ENCODE assay signal across 16 cellular contexts in the genomic region with DNA sequence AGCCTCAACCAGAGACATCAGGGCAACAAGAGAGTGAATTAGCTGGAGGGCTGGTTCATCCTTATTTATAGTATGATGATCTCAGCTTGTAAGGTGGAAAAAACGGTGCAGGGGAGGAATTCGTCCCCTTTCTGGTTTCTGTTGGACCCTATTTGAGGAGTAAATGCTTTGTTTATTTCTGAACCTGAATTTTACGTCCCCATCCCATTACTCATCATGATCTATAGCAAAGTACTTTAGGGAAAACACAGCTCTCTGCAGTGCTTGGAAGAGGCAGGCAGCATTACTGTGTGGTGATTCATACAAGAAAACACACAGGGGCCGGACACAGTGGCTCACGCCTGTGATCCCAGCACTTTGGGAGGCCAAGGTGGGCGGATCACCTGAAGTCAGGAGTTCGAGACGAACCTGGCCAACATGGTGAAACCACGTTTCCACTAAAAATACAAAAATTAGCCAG. TPM values are rescaled to one million over a fixed set of nuclear protein-coding genes. Genes with fewer than 3 reads are reported as not detected.
DNase-seq lines count a peak whose midpoint lies in the region; ATAC-seq and TF ChIP-seq lines count a peak whose summit lies in the region.
"Had no signal": no experiment of that assay in that cellular context is flagged by ENCODE, and none has a peak within 500 bp of the region (broad histone marks: within the 10 kb centered on the region; RNA-seq: fewer than 3 reads in every experiment).

No MANE protein-coding gene starts in this region.

- TF ChIP-seq POLR2A in heart left ventricle (IDR thresholded peaks at IDR 0.05) (no peak), body of pancreas (IDR thresholded peaks at IDR 0.05) (no peak)

- no peak for DNase-seq in heart left ventricle
- DNase-seq in left ventricle myocardium inferior: no peak
- peak; percentile 14 to 73 for DNase-seq in ascending aorta (ENCODE audit: low spot score in 2 of 2)
- DNase-seq in iris pigment epithelial cell (ENCODE audit: low read depth): peak; percentile 97
- no peak for DNase-seq in stimulated activated CD4-positive, alpha-beta T cell treated with anti-CD3 and anti-CD28 coated beads, Interleukin-1b, Interleukin-23, amount 100 ng/mL, for 48 hours
- DNase-seq in NCI-H2227 (lab: John Stamatoyannopoulos, UW; ENCODE audit: unreplicated experiment): no peak
- DNase-seq in body of pancreas: no peak
- DNase-seq: GDM1; KG1; left cardiac atrium; NCI-H2171; PC-9; stimulated activated CD4-positive, alpha-beta T cell treated with anti-CD3 and anti-CD28 coated beads, Interleukin-2, amount 100 ng/mL, for 24 hours; stimulated activated naive CD8-positive, alpha-beta T cell treated with anti-CD3 and anti-CD28 coated beads, Interleukin-15, Interleukin-2, amounts not matched to agents 100 U/mL and 50 U/mL, for 24 hours had no signal

- TF ChIP-seq CTCF in heart left ventricle (IDR thresholded peaks at IDR 0.05) (no peak), left ventricle myocardium inferior (IDR thresholded peaks at IDR 0.05; ENCODE audit: borderline replicate concordance) (no peak), ascending aorta (IDR thresholded peaks at IDR 0.05) (no peak), body of pancreas (IDR thresholded peaks at IDR 0.05) (no peak)

- intact Hi-C loops in heart left ventricle (cut with DNase I) (loop anchor here in 2 of 10 donors (10.0 kb wide), 2 partner anchors 106 to 184 kb away; no protein-coding TSS in a partner anchor), left ventricle myocardium inferior (cut with micrococcal nuclease) (no loop called here), ascending aorta (cut with DNase I) (loop anchor here (2.0 to 10.0 kb wide), 2 partner anchors 18 to 324 kb away; no protein-coding TSS in a partner anchor), body of pancreas (cut with DNase I) (no loop called here)

- ATAC-seq in heart left ventricle: peak in 3 of 4 donors; percentile 42 to 59 (median 42)
- no peak for ATAC-seq in HG03095 (IDR thresholded peaks at IDR 0.05; ENCODE audit: unreplicated experiment)
- ATAC-seq in body of pancreas: no peak
- ATAC-seq: stimulated activated naive CD8-positive, alpha-beta T cell treated with anti-CD3 and anti-CD28 coated beads, Interleukin-15, Interleukin-2, amounts not matched to agents 100 U/mL and 50 U/mL, for 24 hours had no signal

- H3K4me3 ChIP-seq in heart left ventricle (no peak overlapping the region), left ventricle myocardium inferior (no peak overlapping the region), ascending aorta (no peak overlapping the region), body of pancreas (no peak overlapping the region)
- H3K4me3 ChIP-seq: PC-9 had no signal

- H3K27ac ChIP-seq in heart left ventricle (no peak overlapping the region), left ventricle myocardium inferior (replicated peaks) (no peak overlapping the region), ascending aorta (peak overlapping the region; percentile 31 to 58), body of pancreas (no peak overlapping the region)
- H3K27ac ChIP-seq: neutrophil, PC-9 had no signal

- H3K4me1 ChIP-seq in heart left ventricle (no peaks in the 10 kb centered on the region), left ventricle myocardium inferior (no peaks in the 10 kb centered on the region), ascending aorta (peaks cover 0 to 6% of the 10 kb centered on the region in 2 donors), body of pancreas (peaks cover 9% of the 10 kb centered on the region)

- H3K9me3 ChIP-seq in heart left ventricle: no peaks in the 10 kb centered on the region
- no peaks in the 10 kb centered on the region for H3K9me3 ChIP-seq in left ventricle myocardium inferior (replicated peaks)
- no peaks in the 10 kb centered on the region for H3K9me3 ChIP-seq in ascending aorta
- no peaks in the 10 kb centered on the region for H3K9me3 ChIP-seq in body of pancreas
- H3K9me3 ChIP-seq: neutrophil had no signal

- H3K27me3 ChIP-seq in heart left ventricle: no peaks in the 10 kb centered on the region
- H3K27me3 ChIP-seq in left ventricle myocardium inferior (ENCODE audit: low read depth): peaks cover 5% of the 10 kb centered on the region
- H3K27me3 ChIP-seq in ascending aorta: no peaks in the 10 kb centered on the region
- H3K27me3 ChIP-seq in body of pancreas: no peaks in the 10 kb centered on the region

- WGBS in heart left ventricle, 4 donors: 56 to 75% (median 69%) methylated on average over 9 of the region's 9 CpGs
- WGBS in body of pancreas, 2 donors: 51 to 75% methylated on average over 8 to 9 of the region's 9 CpGs

- H3K36me3 ChIP-seq in heart left ventricle (no peaks in the 10 kb centered on the region), left ventricle myocardium inferior (no peaks in the 10 kb centered on the region), ascending aorta (no peaks in the 10 kb centered on the region), body of pancreas (replicated peaks in 1 of 2; ENCODE audit: insufficient read depth in 1 of 2, low read depth in 2 of 2) (no peaks in the 10 kb centered on the region)
- H3K36me3 ChIP-seq: neutrophil had no signal

RNA-seq across cellular contexts. Expression of gene VAT1L, which starts 8.0 kb away (rescaled TPM):
- total RNA-seq in heart left ventricle (10 to 100 TPM in 6 of 9 donors, 1 to 10 TPM in 3; 2.9 to 57.5 (median 14.3) TPM), left ventricle myocardium inferior (13.1 TPM), ascending aorta (12.6 TPM), body of pancreas (1 to 10 TPM in 1 of 2 donors, under 1 TPM in 1; 0.33 to 2.3 TPM)
- 1 to 10 TPM in 1 of 2 donors, under 1 TPM in 1; 0.32 to 5.9 TPM for polyA plus RNA-seq in heart left ventricle
- total RNA-seq: PC-9 had no signal

RNA-seq across cellular contexts. Expression of gene NUDT7, which starts 58.1 kb away (rescaled TPM):
- total RNA-seq in heart left ventricle: 10 to 100 TPM; 16.8 to 86.4 (median 31.0) TPM
- 10 to 100 TPM; 10.6 to 55.7 TPM for polyA plus RNA-seq in heart left ventricle
- total RNA-seq in left ventricle myocardium inferior: 54.2 TPM
- not detected for total RNA-seq in ascending aorta
- 1 to 10 TPM; 5.2 to 9.2 TPM for total RNA-seq in body of pancreas
- total RNA-seq: PC-9 had no signal

Comparison
In these comparisons a context has a peak if more than half of its experiments do, and no peak if none do; other contexts are left out.
1. ATAC-seq: peak in heart left ventricle (3 of 4); none in HG03095 (single experiment) and body of pancreas (single experiment).
2. DNase-seq: peak in ascending aorta (2 of 2) and iris pigment epithelial cell (single experiment); none in heart left ventricle (0 of 5), left ventricle myocardium inferior (single experiment), stimulated activated CD4-positive, alpha-beta T cell treated with anti-CD3 and anti-CD28 coated beads, Interleukin-1b, Interleukin-23, amount 100 ng/mL, for 48 hours (single experiment), NCI-H2227 (single experiment) and body of pancreas (0 of 4).
3. H3K27ac ChIP-seq: peak in ascending aorta (2 of 2); none in heart left ventricle (0 of 12), left ventricle myocardium inferior (single experiment) and body of pancreas (0 of 4).